ENCODE assay signal across 25 cellular contexts in the genomic region with DNA sequence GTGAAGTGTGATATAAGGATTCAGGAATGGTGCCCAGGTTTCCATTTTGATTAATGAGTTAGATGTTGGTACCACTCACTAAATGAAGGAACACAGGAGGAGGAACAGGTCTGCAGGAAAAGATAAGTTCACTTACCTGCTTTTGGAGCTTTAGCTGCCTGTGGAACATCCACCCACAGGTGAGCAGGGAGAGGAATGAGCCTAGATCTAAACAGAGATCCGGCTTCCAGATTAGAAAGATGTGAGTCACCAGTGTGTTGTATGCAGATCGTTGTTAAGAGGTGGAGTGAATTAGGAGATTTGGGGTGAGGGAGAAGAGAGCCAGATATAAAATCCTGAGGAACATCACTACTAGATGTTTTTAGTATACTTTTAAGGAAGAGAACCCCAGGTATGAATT.
DNase-seq lines count a peak whose midpoint lies in the region; ATAC-seq and TF ChIP-seq lines count a peak whose summit lies in the region.
"Had no signal": no experiment of that assay in that cellular context is flagged by ENCODE, and none has a peak within 500 bp of the region (broad histone marks: within the 10 kb centered on the region; RNA-seq: fewer than 3 reads in every experiment).

No MANE protein-coding gene starts in this region.

- no peaks in the 10 kb centered on the region for H3F3A ChIP-seq in GM23338 (replicated peaks; ENCODE audit: low read depth)

- H3K27ac ChIP-seq in GM23338 (ENCODE audit: low read depth), result no peak overlapping the region; the same call in 1 of the 2 replicates
- no peak overlapping the region for H3K27ac ChIP-seq in stomach
- H3K27ac ChIP-seq: KMS-11 had no signal

- intact Hi-C loops in activated CD4-positive, alpha-beta T cell treated with anti-CD3 and anti-CD28 coated beads for 36 hours (cut with DNase I, micrococcal nuclease), result no loop called here
- intact Hi-C loops in stomach (cut with DNase I; ENCODE audit: low total_unique reads) (no loop called here), left colon (cut with DNase I, micrococcal nuclease) (no loop called here)

- no peak for DNase-seq in activated CD4-positive, alpha-beta T cell treated with anti-CD3 and anti-CD28 coated beads for 36 hours
- no peak for DNase-seq in activated CD4-positive, alpha-beta T cell treated with anti-CD3 and anti-CD28 coated beads for 48 hours
- DNase-seq in GM23338 (ENCODE audit: low spot score) (no peak), osteocyte (ENCODE audit: extremely low spot score, unreplicated experiment) (no peak), stomach (no peak), left colon (no peak), NCI-H345 treated with DMSO at 0.1 percent for 48 hours (lab: John Stamatoyannopoulos, UW; ENCODE audit: unreplicated experiment) (no peak)
- no peak for DNase-seq in activated naive CD8-positive, alpha-beta T cell treated with anti-CD3 and anti-CD28 coated beads, Interleukin-2, amount 50 U/mL, for 24 hours
- DNase-seq: activated CD4-positive, alpha-beta T cell treated with anti-CD3 and anti-CD28 coated beads for 1 hour; activated CD8-positive, alpha-beta memory T cell treated with anti-CD3 and anti-CD28 coated beads, Interleukin-2, amount 50 U/mL, for 4 hours; activated gamma-delta T cell treated with Interleukin-2 at 50 U/mL for 16 hours; cerebellar nuclear complex; DND-41; endodermal cell; H7; heart left ventricle; NCI-H1092 treated with DMSO at 0.1 percent for 48 hours; NCI-H2107; NCI-H510A treated with DMSO at 0.1 percent for 48 hours; NK-92 treated with Interleukin-12 subunit alpha and Interleukin-12 subunit beta, amount 100 ng/mL, for 24 hours; small intestine had no signal

- peak overlapping the region; percentile 51 for H3K27ac Mint-ChIP-seq in activated CD4-positive, alpha-beta T cell treated with anti-CD3 and anti-CD28 coated beads for 36 hours
- H3K27ac Mint-ChIP-seq in GM23338 (peak overlapping the region; percentile 3; the same call in 1 of the 2 replicates), osteocyte (ENCODE audit: unreplicated experiment) (peak overlapping the region; percentile 9)
- peak overlapping the region; percentile 7 for H3K27ac Mint-ChIP-seq in activated naive CD8-positive, alpha-beta T cell treated with anti-CD3 and anti-CD28 coated beads, Interleukin-2, amount 50 U/mL, for 24 hours
- H3K27ac Mint-ChIP-seq: endodermal cell, type B pancreatic cell had no signal

- TF ChIP-seq EP300 in stomach (IDR thresholded peaks at IDR 0.05), result no peak

- no peak for ATAC-seq in activated CD4-positive, alpha-beta T cell treated with anti-CD3 and anti-CD28 coated beads for 36 hours
- ATAC-seq in GM23338 (no peak), left colon (no peak)
- ATAC-seq in activated naive CD8-positive, alpha-beta T cell treated with anti-CD3 and anti-CD28 coated beads, Interleukin-2, amount 50 U/mL, for 24 hours, result no peak
- ATAC-seq: heart left ventricle, left lobe of liver, SK-N-SH treated with all-trans-retinoic acid at 6 μM for 48 hours had no signal

- peaks cover 34% of the 10 kb centered on the region for H3K4me1 Mint-ChIP-seq in activated CD4-positive, alpha-beta T cell treated with anti-CD3 and anti-CD28 coated beads for 36 hours
- no peaks in the 10 kb centered on the region for H3K4me1 Mint-ChIP-seq in GM23338
- peaks cover 30% of the 10 kb centered on the region for H3K4me1 Mint-ChIP-seq in activated naive CD8-positive, alpha-beta T cell treated with anti-CD3 and anti-CD28 coated beads, Interleukin-2, amount 50 U/mL, for 24 hours
- H3K4me1 Mint-ChIP-seq in osteocyte (ENCODE audit: unreplicated experiment), result peaks cover 15% of the 10 kb centered on the region
- H3K4me1 Mint-ChIP-seq: endodermal cell had no signal

- H3K27me3 ChIP-seq in GM23338 (ENCODE audit: insufficient read depth), result no peaks in the 10 kb centered on the region
- H3K27me3 ChIP-seq in stomach, result no peaks in the 10 kb centered on the region
- H3K27me3 ChIP-seq: heart left ventricle had no signal

- H2AFZ ChIP-seq in GM23338, result no peak overlapping the region

- H3K4me2 ChIP-seq in GM23338, result no peak overlapping the region
- H3K4me2 ChIP-seq: KMS-11 had no signal

- TF ChIP-seq CTCF in GM23338 (conservative IDR thresholded peaks at IDR 0.05; ENCODE audit: low read depth in 2 of 2) (no peak), osteocyte (IDR thresholded peaks at IDR 0.05) (no peak), stomach (IDR thresholded peaks at IDR 0.05) (no peak)

- POLR2A ChIA-PET in activated CD4-positive, alpha-beta T cell treated with anti-CD3 and anti-CD28 coated beads for 36 hours (lab: Charles Lee), result no interaction called here

- WGBS in stomach, 5 donors, result 41 to 61% (median 51%) methylated on average over 2 of the region's 2 CpGs

- H3K9me3 ChIP-seq in stomach, result no peaks in the 10 kb centered on the region
- H3K9me3 ChIP-seq: heart left ventricle had no signal

- peaks cover 23% of the 10 kb centered on the region for H3K36me3 Mint-ChIP-seq in activated CD4-positive, alpha-beta T cell treated with anti-CD3 and anti-CD28 coated beads for 36 hours (ENCODE audit: low read depth)
- H3K36me3 Mint-ChIP-seq in GM23338 (ENCODE audit: low read depth), result 0 out of 3 replicates have a peak, but pooled peaks cover 2% of the 10 kb centered on the region
- peaks cover 22% of the 10 kb centered on the region for H3K36me3 Mint-ChIP-seq in activated naive CD8-positive, alpha-beta T cell treated with anti-CD3 and anti-CD28 coated beads, Interleukin-2, amount 50 U/mL, for 24 hours (ENCODE audit: low read depth)
- peaks cover 39% of the 10 kb centered on the region for H3K36me3 Mint-ChIP-seq in osteocyte (ENCODE audit: unreplicated experiment)

- H3K27me3 Mint-ChIP-seq in activated CD4-positive, alpha-beta T cell treated with anti-CD3 and anti-CD28 coated beads for 36 hours, result no peaks in the 10 kb centered on the region
- H3K27me3 Mint-ChIP-seq in GM23338 (ENCODE audit: insufficient read depth, low read depth, poor library complexity) (peaks cover 2% of the 10 kb centered on the region), osteocyte (ENCODE audit: unreplicated experiment) (no peaks in the 10 kb centered on the region)
- H3K27me3 Mint-ChIP-seq in activated naive CD8-positive, alpha-beta T cell treated with anti-CD3 and anti-CD28 coated beads, Interleukin-2, amount 50 U/mL, for 24 hours, result no peaks in the 10 kb centered on the region
- H3K27me3 Mint-ChIP-seq: type B pancreatic cell had no signal

- H3K9me2 ChIP-seq in GM23338 (ENCODE audit: insufficient read depth), result no peaks in the 10 kb centered on the region

- H3K79me2 ChIP-seq in GM23338 (replicated peaks; ENCODE audit: insufficient read depth), result no peaks in the 10 kb centered on the region

- TF ChIP-seq POLR2A in stomach (IDR thresholded peaks at IDR 0.05), result no peak

- H3K4me1 ChIP-seq in GM23338 (ENCODE audit: insufficient read depth), result no peaks in the 10 kb centered on the region
- H3K4me1 ChIP-seq in stomach, result peaks cover 7 to 27% (median 13%) of the 10 kb centered on the region in 4 donors

- no peaks in the 10 kb centered on the region for H3K36me3 ChIP-seq in GM23338 (ENCODE audit: insufficient read depth)
- H3K36me3 ChIP-seq in stomach, result peaks cover 7 to 97% (median 89%) of the 10 kb centered on the region in 4 donors

- H3K9me3 Mint-ChIP-seq in activated CD4-positive, alpha-beta T cell treated with anti-CD3 and anti-CD28 coated beads for 36 hours (ENCODE audit: low read depth), result no peaks in the 10 kb centered on the region
- H3K9me3 Mint-ChIP-seq in GM23338 (no peaks in the 10 kb centered on the region), osteocyte (ENCODE audit: unreplicated experiment) (no peaks in the 10 kb centered on the region)
- no peaks in the 10 kb centered on the region for H3K9me3 Mint-ChIP-seq in activated naive CD8-positive, alpha-beta T cell treated with anti-CD3 and anti-CD28 coated beads, Interleukin-2, amount 50 U/mL, for 24 hours
- H3K9me3 Mint-ChIP-seq: endodermal cell, type B pancreatic cell had no signal

- H4K20me1 ChIP-seq in GM23338 (replicated peaks; ENCODE audit: insufficient read depth), result no peaks in the 10 kb centered on the region

- no peak overlapping the region for H3K4me3 Mint-ChIP-seq in activated CD4-positive, alpha-beta T cell treated with anti-CD3 and anti-CD28 coated beads for 36 hours
- H3K4me3 Mint-ChIP-seq in GM23338, result no peak overlapping the region
- no peak overlapping the region for H3K4me3 Mint-ChIP-seq in activated naive CD8-positive, alpha-beta T cell treated with anti-CD3 and anti-CD28 coated beads, Interleukin-2, amount 50 U/mL, for 24 hours
- no peak overlapping the region for H3K4me3 Mint-ChIP-seq in osteocyte (ENCODE audit: unreplicated experiment)
- H3K4me3 Mint-ChIP-seq: endodermal cell, type B pancreatic cell had no signal

- CTCF ChIA-PET in activated CD4-positive, alpha-beta T cell treated with anti-CD3 and anti-CD28 coated beads for 36 hours (lab: Charles Lee), result interaction anchor here (0.8 kb wide), 1 partner anchor 50 kb away, joined by 4 read pairs; no protein-coding TSS in a partner anchor

- H3K4me3 ChIP-seq in GM23338 (no peak overlapping the region), stomach (no peak overlapping the region)
- H3K4me3 ChIP-seq: heart left ventricle had no signal

TF ChIP-seq in GM23338, 12 proteins besides CTCF, POLR2A, EP300 and RAD21 (continues in another document):
- TF ChIP-seq EZH2 (IDR thresholded peaks at IDR 0.05; ENCODE audit: low read depth, unreplicated experiment) (no peak), CREB1 (CRISPR knock-in tag; IDR thresholded peaks at IDR 0.05; ENCODE audit: low read depth) (no peak), JUNB (IDR thresholded peaks at IDR 0.05; ENCODE audit: unreplicated experiment) (no peak), ZNF331 (CRISPR knock-in tag; IDR thresholded peaks at IDR 0.05; ENCODE audit: low read depth) (no peak), ZNF114 (CRISPR knock-in tag; IDR thresholded peaks at IDR 0.05) (no peak)
